ENCODE assay signal across 20 cellular contexts in the genomic region with DNA sequence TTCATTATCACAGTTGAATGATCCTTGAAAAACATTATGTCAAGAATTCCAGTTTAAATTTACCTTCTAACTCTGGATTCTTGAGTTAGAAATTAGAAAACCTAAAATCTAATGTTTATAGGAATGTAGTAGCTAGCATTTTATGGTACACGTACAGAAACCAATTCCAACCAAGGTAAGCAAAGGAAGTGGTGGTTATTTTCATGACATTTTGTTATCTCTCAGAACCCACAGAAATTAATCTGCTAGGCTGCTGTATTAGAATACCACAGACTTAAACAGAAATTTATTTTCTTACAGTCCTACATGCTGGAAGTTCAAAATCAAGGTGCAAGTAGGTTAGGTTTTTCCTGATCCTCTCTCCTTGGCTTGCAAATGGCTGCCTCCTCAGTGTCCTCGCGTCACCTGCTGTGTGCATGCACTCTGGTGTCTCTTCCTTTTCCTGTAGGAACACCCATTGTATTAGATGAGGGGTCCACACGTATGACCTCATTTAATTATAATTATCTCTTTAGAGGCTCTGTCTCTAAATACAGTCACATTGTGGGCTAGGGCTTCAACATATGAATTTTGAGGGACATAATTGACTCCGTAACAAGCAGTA. TPM values are rescaled to one million over a fixed set of nuclear protein-coding genes. Genes with fewer than 3 reads are reported as not detected.
DNase-seq lines count a peak whose midpoint lies in the region; ATAC-seq and TF ChIP-seq lines count a peak whose summit lies in the region.
"Had no signal": no experiment of that assay in that cellular context is flagged by ENCODE, and none has a peak within 500 bp of the region (broad histone marks: within the 10 kb centered on the region; RNA-seq: fewer than 3 reads in every experiment).

No MANE protein-coding gene starts in this region.

- no peak overlapping the region for H3K9ac ChIP-seq in MM.1S (ENCODE audit: low read length)
- H3K9ac ChIP-seq: BLaER1 treated with 17β-estradiol and CSF1 and Interleukin-3, amounts not matched to agents 10 nM and 100 nM had no signal

- H3K4me3 ChIP-seq in MM.1S (ENCODE audit: low read length) (no peak overlapping the region), ascending aorta (no peak overlapping the region)
- H3K4me3 ChIP-seq: BLaER1 treated with 17β-estradiol and CSF1 and Interleukin-3, amounts not matched to agents 10 nM and 100 nM; K562; lung; skin epidermis had no signal

- no peak for DNase-seq in activated CD8-positive, alpha-beta memory T cell treated with anti-CD3 and anti-CD28 coated beads, Interleukin-2, amount 10 ng/mL, durations not matched to agents 7 days and 5 days
- DNase-seq in activated CD8-positive, alpha-beta memory T cell treated with anti-CD3 and anti-CD28 coated beads, Interleukin-2, amount 50 U/mL, for 4 hours = no peak
- DNase-seq in MM.1S = peak; percentile 12
- DNase-seq in ascending aorta (ENCODE audit: low spot score in 2 of 2) = no peak
- no peak for DNase-seq in stimulated activated effector memory CD8-positive, alpha-beta T cell treated with anti-CD3 and anti-CD28 coated beads, Interleukin-12 subunit alpha, Interleukin-12 subunit beta, amount 100 ng/mL, for 72 hours (ENCODE audit: low spot score in 2 of 2)
- no peak for DNase-seq in SKM-1 treated with dmso at 0.1 percent for 144 hours (lab: John Stamatoyannopoulos, UW; ENCODE audit: unreplicated experiment)
- DNase-seq in HCEC 1CT = no peak
- DNase-seq: effector memory CD4-positive, alpha-beta T cell; head of caudate nucleus; NCI-H1930; NCI-H446 treated with DMSO at 0.1 percent for 48 hours; Right ventricle myocardium superior; stimulated activated CD4-positive, alpha-beta T cell treated with anti-CD3 and anti-CD28 coated beads, Interleukin-4, amount 100 ng/mL, for 1 hour; WERI-Rb-1 had no signal

- H3K9me3 ChIP-seq in MM.1S (replicated peaks; ENCODE audit: insufficient read depth, low read length) = no peaks in the 10 kb centered on the region
- H3K9me3 ChIP-seq in ascending aorta = no peaks in the 10 kb centered on the region
- H3K9me3 ChIP-seq: BLaER1 treated with 17β-estradiol and CSF1 and Interleukin-3, amounts not matched to agents 10 nM and 100 nM had no signal

- H3K9me2 ChIP-seq in MM.1S (replicated peaks; ENCODE audit: insufficient read depth, low read length) = no peaks in the 10 kb centered on the region

- TF ChIP-seq CTCF in MM.1S (IDR thresholded peaks at IDR 0.05; ENCODE audit: low read length) (no peak), ascending aorta (IDR thresholded peaks at IDR 0.05) (no peak)

- peak overlapping the region; percentile 80 for H3K27ac Mint-ChIP-seq in activated CD8-positive, alpha-beta memory T cell treated with anti-CD3 and anti-CD28 coated beads, Interleukin-2, amount 10 ng/mL, durations not matched to agents 7 days and 5 days
- peak overlapping the region; percentile 3 for H3K27ac Mint-ChIP-seq in stimulated activated effector memory CD8-positive, alpha-beta T cell treated with anti-CD3 and anti-CD28 coated beads, Interleukin-12 subunit alpha, Interleukin-12 subunit beta, amount 100 ng/mL, for 72 hours

- intact Hi-C loops in ascending aorta (cut with DNase I) = loop anchor here (5.0 to 10.0 kb wide), 4 partner anchors 79 to 706 kb away; no protein-coding TSS in a partner anchor

- no peak overlapping the region for H2AFZ ChIP-seq in MM.1S (ENCODE audit: low read length)

- no peaks in the 10 kb centered on the region for H3K9me3 Mint-ChIP-seq in activated CD8-positive, alpha-beta memory T cell treated with anti-CD3 and anti-CD28 coated beads, Interleukin-2, amount 10 ng/mL, durations not matched to agents 7 days and 5 days (ENCODE audit: low read depth)
- H3K9me3 Mint-ChIP-seq in stimulated activated effector memory CD8-positive, alpha-beta T cell treated with anti-CD3 and anti-CD28 coated beads, Interleukin-12 subunit alpha, Interleukin-12 subunit beta, amount 100 ng/mL, for 72 hours = no peaks in the 10 kb centered on the region
- H3K9me3 Mint-ChIP-seq: nephron had no signal

- peaks cover 31% of the 10 kb centered on the region for H3K4me1 Mint-ChIP-seq in activated CD8-positive, alpha-beta memory T cell treated with anti-CD3 and anti-CD28 coated beads, Interleukin-2, amount 10 ng/mL, durations not matched to agents 7 days and 5 days
- H3K4me1 Mint-ChIP-seq in stimulated activated effector memory CD8-positive, alpha-beta T cell treated with anti-CD3 and anti-CD28 coated beads, Interleukin-12 subunit alpha, Interleukin-12 subunit beta, amount 100 ng/mL, for 72 hours = peaks cover 10% of the 10 kb centered on the region

- no peak overlapping the region for H3K4me2 ChIP-seq in MM.1S (ENCODE audit: low read depth, low read length)

- H3K4me3 Mint-ChIP-seq in activated CD8-positive, alpha-beta memory T cell treated with anti-CD3 and anti-CD28 coated beads, Interleukin-2, amount 10 ng/mL, durations not matched to agents 7 days and 5 days = no peak overlapping the region
- peak overlapping the region; percentile 13 for H3K4me3 Mint-ChIP-seq in stimulated activated effector memory CD8-positive, alpha-beta T cell treated with anti-CD3 and anti-CD28 coated beads, Interleukin-12 subunit alpha, Interleukin-12 subunit beta, amount 100 ng/mL, for 72 hours
- H3K4me3 Mint-ChIP-seq: nephron had no signal

- H3K27me3 ChIP-seq in MM.1S (replicated peaks; ENCODE audit: insufficient read depth, low read length) (no peaks in the 10 kb centered on the region), ascending aorta (no peaks in the 10 kb centered on the region)
- H3K27me3 ChIP-seq: BLaER1 treated with 17β-estradiol and CSF1 and Interleukin-3, amounts not matched to agents 10 nM and 100 nM had no signal

- no peaks in the 10 kb centered on the region for H3K27me3 Mint-ChIP-seq in activated CD8-positive, alpha-beta memory T cell treated with anti-CD3 and anti-CD28 coated beads, Interleukin-2, amount 10 ng/mL, durations not matched to agents 7 days and 5 days

- peak; percentile 51 for ATAC-seq in activated CD8-positive, alpha-beta memory T cell treated with anti-CD3 and anti-CD28 coated beads, Interleukin-2, amount 10 ng/mL, durations not matched to agents 7 days and 5 days
- ATAC-seq in stimulated activated effector memory CD8-positive, alpha-beta T cell treated with anti-CD3 and anti-CD28 coated beads, Interleukin-12 subunit alpha, Interleukin-12 subunit beta, amount 100 ng/mL, for 72 hours = peak; percentile 44
- ATAC-seq in GM21786 (IDR thresholded peaks at IDR 0.05; ENCODE audit: unreplicated experiment) = no peak
- ATAC-seq: K562 had no signal

- H3K4me1 ChIP-seq in MM.1S (ENCODE audit: low read length) (no peaks in the 10 kb centered on the region), ascending aorta (peaks cover 4 to 43% of the 10 kb centered on the region in 2 donors)

- no peaks in the 10 kb centered on the region for H4K20me1 ChIP-seq in MM.1S (ENCODE audit: insufficient read depth, low read length)
- H4K20me1 ChIP-seq: BLaER1 treated with 17β-estradiol and CSF1 and Interleukin-3, amounts not matched to agents 10 nM and 100 nM had no signal

- no peaks in the 10 kb centered on the region for H3F3A ChIP-seq in MM.1S (ENCODE audit: insufficient read depth, low read length)

- H3K36me3 Mint-ChIP-seq in activated CD8-positive, alpha-beta memory T cell treated with anti-CD3 and anti-CD28 coated beads, Interleukin-2, amount 10 ng/mL, durations not matched to agents 7 days and 5 days = peaks cover 6% of the 10 kb centered on the region
- no peaks in the 10 kb centered on the region for H3K36me3 Mint-ChIP-seq in stimulated activated effector memory CD8-positive, alpha-beta T cell treated with anti-CD3 and anti-CD28 coated beads, Interleukin-12 subunit alpha, Interleukin-12 subunit beta, amount 100 ng/mL, for 72 hours

- H3K36me3 ChIP-seq in MM.1S (replicated peaks; ENCODE audit: insufficient read depth, low read length) = no peaks in the 10 kb centered on the region
- H3K36me3 ChIP-seq in ascending aorta = no peaks in the 10 kb centered on the region
- H3K36me3 ChIP-seq: BLaER1 treated with 17β-estradiol and CSF1 and Interleukin-3, amounts not matched to agents 10 nM and 100 nM; WERI-Rb-1 had no signal

- H3K79me2 ChIP-seq in MM.1S (ENCODE audit: low read length) = no peaks in the 10 kb centered on the region

- CTCF ChIA-PET in activated CD8-positive, alpha-beta memory T cell treated with anti-CD3 and anti-CD28 coated beads, Interleukin-2, amount 10 ng/mL, durations not matched to agents 7 days and 5 days (lab: Charles Lee) = no interaction called here

- H3K27ac ChIP-seq in MM.1S (ENCODE audit: low read length) (no peak overlapping the region), ascending aorta (peak overlapping the region; percentile 88 to 92)
- H3K27ac ChIP-seq: BLaER1 treated with 17β-estradiol and CSF1 and Interleukin-3, amounts not matched to agents 10 nM and 100 nM; WERI-Rb-1 had no signal

RNA-seq across cellular contexts. Expression of a gene that starts 8.5 kb away (rescaled TPM):
- total RNA-seq in activated CD8-positive, alpha-beta memory T cell treated with anti-CD3 and anti-CD28 coated beads, Interleukin-2, amount 10 ng/mL, durations not matched to agents 7 days and 5 days = 10 to 100 TPM; 36.9 to 39.3 TPM
- total RNA-seq in ascending aorta = 11.6 TPM
